Comparison of ENCODE assay signal across 10 cellular contexts in genomic region chr10:86958109-86958830, GRCh38. TPM values are rescaled to one million over a fixed set of nuclear protein-coding genes. Genes with fewer than 3 reads are reported as not detected.
DNase-seq lines count a peak whose midpoint lies in the region; ATAC-seq and TF ChIP-seq lines count a peak whose summit lies in the region.
"Had no signal": no experiment of that assay in that cellular context is flagged by ENCODE, and none has a peak within 500 bp of the region (broad histone marks: within the 10 kb centered on the region; RNA-seq: fewer than 3 reads in every experiment).

TSS of gene SNCG (plus strand) at chr10:86958599. CDS start at chr10:86958698, 99 bp downstream.

- intact Hi-C loops in vagina (cut with DNase I): no loop called here

- H3K4me1 Mint-ChIP-seq in activated T-cell treated with anti-CD3 and anti-CD28 coated beads, Interleukin-2, amount 50 U/mL, for 24 hours (ENCODE audit: low read depth): peaks cover 2% of the 10 kb centered on the region

- DNase-seq in activated T-cell treated with anti-CD3 and anti-CD28 coated beads, Interleukin-2, amount 50 U/mL, for 24 hours: peak; percentile 25
- no peak for DNase-seq in activated T-cell treated with anti-CD3 and anti-CD28 coated beads, Interleukin-2, amount 50 U/mL, for 1 hour
- DNase-seq in vagina (ENCODE audit: extremely low spot score in 2 of 2): no peak
- DNase-seq in stimulated activated CD4-positive, alpha-beta T cell treated with anti-CD3 and anti-CD28 coated beads, Interleukin-4, amount 100 ng/mL, for 1 hour: no peak

- no peak for TF ChIP-seq POLR2A in vagina (IDR thresholded peaks at IDR 0.05)

- peak within 1 kb of the TSS; percentile 91 for H3K27ac ChIP-seq in vagina

- no peak within 1 kb of the TSS for H3K4me3 Mint-ChIP-seq in activated T-cell treated with anti-CD3 and anti-CD28 coated beads, Interleukin-2, amount 50 U/mL, for 24 hours

- no peak for TF ChIP-seq CTCF in vagina (IDR thresholded peaks at IDR 0.05)

- no peaks in the 10 kb centered on the region for H3K9me3 Mint-ChIP-seq in activated T-cell treated with anti-CD3 and anti-CD28 coated beads, Interleukin-2, amount 50 U/mL, for 24 hours
- H3K9me3 Mint-ChIP-seq: activated naive CD4-positive, alpha-beta T cell treated with anti-CD3 and anti-CD28 coated beads, Interleukin-2, amount 50 U/mL, for 72 hours had no signal

- H3K4me1 ChIP-seq in mucosa of stomach (ENCODE audit: control insufficient read depth, insufficient read depth, low read length) (peaks cover 27% of the 10 kb centered on the region), vagina (peaks cover 70% of the 10 kb centered on the region)

- no peak for ATAC-seq in HG03460 (IDR thresholded peaks at IDR 0.05; ENCODE audit: unreplicated experiment)
- no peak for ATAC-seq in GM21723 (IDR thresholded peaks at IDR 0.05; ENCODE audit: unreplicated experiment)
- ATAC-seq: activated naive CD4-positive, alpha-beta T cell treated with anti-CD3 and anti-CD28 coated beads, Interleukin-2, amount 50 U/mL, for 72 hours had no signal

- no peaks in the 10 kb centered on the region for H3K27me3 Mint-ChIP-seq in activated T-cell treated with anti-CD3 and anti-CD28 coated beads, Interleukin-2, amount 50 U/mL, for 24 hours

- H3K4me3 ChIP-seq in mucosa of stomach (ENCODE audit: low read length) (no peak within 1 kb of the TSS), vagina (peak within 1 kb of the TSS; percentile 34 to 35)

- no peaks in the 10 kb centered on the region for H3K36me3 ChIP-seq in mucosa of stomach (ENCODE audit: control insufficient read depth, insufficient read depth, low read length)
- no peaks in the 10 kb centered on the region for H3K36me3 ChIP-seq in vagina

- in situ Hi-C loops in endometrial microvascular endothelial cells (cut with HindIII; ENCODE audit: inconsistent ontology term, low pct_unique_long_range_greater_than_20kb, low sequenced_read_pairs): no loop called here

- peak within 1 kb of the TSS; percentile 34 for H3K9ac ChIP-seq in mucosa of stomach (ENCODE audit: low read length)

- H3K27me3 ChIP-seq in mucosa of stomach (ENCODE audit: control insufficient read depth, insufficient read depth, low read length): peaks cover 20% of the 10 kb centered on the region
- no peaks in the 10 kb centered on the region for H3K27me3 ChIP-seq in vagina

- no peaks in the 10 kb centered on the region for H3K9me3 ChIP-seq in mucosa of stomach (ENCODE audit: control insufficient read depth, low read length)
- H3K9me3 ChIP-seq in vagina: no peaks in the 10 kb centered on the region

- H3K36me3 Mint-ChIP-seq in activated T-cell treated with anti-CD3 and anti-CD28 coated beads, Interleukin-2, amount 50 U/mL, for 24 hours (ENCODE audit: low read depth): no peaks in the 10 kb centered on the region
- H3K36me3 Mint-ChIP-seq: activated naive CD4-positive, alpha-beta T cell treated with anti-CD3 and anti-CD28 coated beads, Interleukin-2, amount 50 U/mL, for 72 hours had no signal

- no peak within 1 kb of the TSS for H3K27ac Mint-ChIP-seq in activated T-cell treated with anti-CD3 and anti-CD28 coated beads, Interleukin-2, amount 50 U/mL, for 24 hours
- H3K27ac Mint-ChIP-seq: activated naive CD4-positive, alpha-beta T cell treated with anti-CD3 and anti-CD28 coated beads, Interleukin-2, amount 50 U/mL, for 72 hours had no signal

RNA-seq across cellular contexts. Expression of gene SNCG, which starts in this region (rescaled TPM):
- total RNA-seq in endometrial microvascular endothelial cells (ENCODE audit: inconsistent ontology term) (87.7 TPM), vagina (36.6 TPM)
- total RNA-seq: OCI-LY7 had no signal
